24 cellular contexts compared by ENCODE assay signal in genomic region chr12:107558816-107559382, GRCh38.
"Had no signal": no experiment of that assay in that cellular context is flagged by ENCODE, and none has a peak within 500 bp of the region (broad histone marks: within the 10 kb centered on the region; RNA-seq: fewer than 3 reads in every experiment).

No MANE protein-coding gene starts in this region.

- H3K36me3 Mint-ChIP-seq: activated naive CD4-positive, alpha-beta T cell treated with anti-CD3 and anti-CD28 coated beads, Interleukin-2, amount 50 U/mL, for 72 hours; brain; natural killer cell had no signal

- H3K27me3 Mint-ChIP-seq: activated T-helper 17 cell treated with anti-CD3 and anti-CD28 coated beads, Interleukin-2, amount 50 U/mL, for 72 hours; effector memory CD8-positive, alpha-beta T cell had no signal

- ATAC-seq: activated naive CD4-positive, alpha-beta T cell treated with anti-CD3 and anti-CD28 coated beads, Interleukin-2, amount 50 U/mL, for 72 hours; activated T-helper 17 cell treated with anti-CD3 and anti-CD28 coated beads, Interleukin-2, amount 50 U/mL, for 72 hours; effector memory CD8-positive, alpha-beta T cell; gastroesophageal sphincter; left ventricle myocardium superior; natural killer cell; pancreas; psoas muscle had no signal

- H3K27ac ChIP-seq: esophagus squamous epithelium, gastroesophageal sphincter, neutrophil, pancreas, psoas muscle, right atrium auricular region, thoracic aorta had no signal

- H3K36me3 ChIP-seq: esophagus squamous epithelium, gastroesophageal sphincter, neutrophil, pancreas, right atrium auricular region, thoracic aorta had no signal

- H3K27me3 ChIP-seq: esophagus squamous epithelium, gastroesophageal sphincter, neutrophil, pancreas, right atrium auricular region had no signal

- H3K4me1 Mint-ChIP-seq: natural killer cell had no signal

- DNase-seq: activated CD4-positive, alpha-beta T cell treated with anti-CD3 and anti-CD28 coated beads for 1 hour; activated T-cell treated with anti-CD3 and anti-CD28 coated beads, Interleukin-2, amount 50 U/mL, for 1 hour; aorta; central memory CD4-positive, alpha-beta T cell; dermis blood vessel endothelial cell; effector memory CD8-positive, alpha-beta T cell; esophagus squamous epithelium; head of caudate nucleus; hypothalamus; left ventricle myocardium superior; midbrain; natural killer cell; pancreas; psoas muscle; stimulated activated CD4-positive, alpha-beta T cell treated with anti-CD3 and anti-CD28 coated beads, Interleukin-4, amount 100 ng/mL, for 24 hours; stimulated activated naive CD4-positive, alpha-beta T cell treated with Interleukin-2 at 50 U/mL for 16 hours; T-helper 9 cell had no signal

- FAIRE-seq: pancreas had no signal

- H3K4me1 ChIP-seq: gastroesophageal sphincter, pancreas, psoas muscle, right atrium auricular region had no signal

- H3K9me3 Mint-ChIP-seq: activated naive CD4-positive, alpha-beta T cell treated with anti-CD3 and anti-CD28 coated beads, Interleukin-2, amount 50 U/mL, for 72 hours; activated T-helper 17 cell treated with anti-CD3 and anti-CD28 coated beads, Interleukin-2, amount 50 U/mL, for 72 hours; brain; effector memory CD8-positive, alpha-beta T cell; natural killer cell had no signal

- H3K27ac Mint-ChIP-seq: activated naive CD4-positive, alpha-beta T cell treated with anti-CD3 and anti-CD28 coated beads, Interleukin-2, amount 50 U/mL, for 72 hours; activated T-helper 17 cell treated with anti-CD3 and anti-CD28 coated beads, Interleukin-2, amount 50 U/mL, for 72 hours; effector memory CD8-positive, alpha-beta T cell; natural killer cell had no signal

- H3K4me3 Mint-ChIP-seq: activated T-helper 17 cell treated with anti-CD3 and anti-CD28 coated beads, Interleukin-2, amount 50 U/mL, for 72 hours; brain; effector memory CD8-positive, alpha-beta T cell; natural killer cell had no signal

- H3K4me3 ChIP-seq: esophagus squamous epithelium, gastroesophageal sphincter, pancreas, psoas muscle, right atrium auricular region, thoracic aorta had no signal

- H3K9me3 ChIP-seq: esophagus squamous epithelium, gastroesophageal sphincter, neutrophil, pancreas, psoas muscle, right atrium auricular region, thoracic aorta had no signal
